In the genomic region with DNA sequence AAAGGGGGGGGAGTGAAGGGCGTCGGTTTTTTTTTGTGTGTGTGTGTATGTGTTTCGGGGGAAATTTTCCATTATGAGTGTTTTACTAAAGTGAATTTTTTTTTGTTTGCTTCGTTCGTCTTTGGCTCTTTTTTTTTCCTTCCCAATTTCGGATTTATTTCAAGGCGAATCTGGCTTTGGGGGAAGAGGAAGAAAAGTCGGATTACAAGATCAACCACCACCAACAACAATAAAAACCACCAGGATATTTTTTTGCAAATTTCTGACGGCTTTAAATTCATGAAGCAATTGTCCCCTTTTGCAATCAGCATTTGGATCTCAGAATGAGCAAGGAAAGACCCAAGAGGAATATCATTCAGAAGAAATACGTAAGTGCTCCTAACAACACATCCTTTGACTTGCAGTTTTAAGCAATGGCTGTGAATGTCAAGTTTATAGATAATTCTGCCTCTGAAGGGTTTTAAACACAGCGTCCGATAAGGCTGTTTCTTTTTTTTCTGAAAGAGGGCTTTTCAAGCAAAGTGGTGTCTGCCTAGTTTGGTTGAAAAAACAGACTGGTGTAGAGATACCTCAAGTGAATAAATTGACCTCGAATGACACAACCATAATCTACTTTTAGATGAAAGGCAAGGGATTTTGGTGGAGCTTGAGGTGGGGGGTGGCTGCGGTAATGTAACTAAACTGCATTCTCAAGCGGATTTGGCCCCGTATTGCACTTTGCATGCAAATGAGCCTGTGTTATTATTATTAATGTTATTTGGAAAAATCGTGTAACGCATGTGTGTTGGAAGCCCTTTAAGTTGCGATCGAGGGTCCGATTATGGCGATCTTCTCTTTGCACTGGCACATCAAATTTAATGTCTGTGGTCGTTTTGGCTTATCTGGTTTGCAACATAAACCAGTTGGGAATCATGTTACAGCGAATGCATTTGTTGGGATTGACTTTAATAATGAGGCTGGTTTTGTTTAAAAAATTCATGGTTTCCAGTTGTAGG, we compare ENCODE assay signal across 8 cellular contexts. TPM values are rescaled to one million over a fixed set of nuclear protein-coding genes. Genes with fewer than 3 reads are reported as not detected.
A peak's percentile ranks its signal among the peaks of the same experiment; 100 is the strongest.
DNase-seq lines count a peak whose midpoint lies in the region; ATAC-seq and TF ChIP-seq lines count a peak whose summit lies in the region.

No MANE protein-coding gene starts in this region.

- peaks cover 18 to 20% of the 10 kb centered on the region in 2 donors for H3K36me3 Mint-ChIP-seq in activated T-cell treated with anti-CD3 and anti-CD28 coated beads, Interleukin-2, amount 50 U/mL, for 72 hours (ENCODE audit: insufficient read depth in 2 of 2)

- no peak for ATAC-seq in activated T-cell treated with anti-CD3 and anti-CD28 coated beads, Interleukin-2, amount 50 U/mL, for 72 hours (replicated peaks in 1 of 2)
- ATAC-seq in foreskin keratinocyte (no peak), GM18907 (IDR thresholded peaks at IDR 0.05; ENCODE audit: unreplicated experiment) (no peak), HG03457 (IDR thresholded peaks at IDR 0.05; ENCODE audit: unreplicated experiment) (no peak)

- H3K27me3 ChIP-seq in HUES6 (ENCODE audit: control insufficient read depth, insufficient read depth, low read length), result no peaks in the 10 kb centered on the region
- no peaks in the 10 kb centered on the region for H3K27me3 ChIP-seq in foreskin keratinocyte
- no peaks in the 10 kb centered on the region for H3K27me3 ChIP-seq in skeletal muscle tissue (ENCODE audit: control insufficient read depth in 3 of 3, insufficient read depth in 3 of 3, low read length in 3 of 3)

- TF ChIP-seq CTCF in AG10803 (conservative IDR thresholded peaks at IDR 0.05; ENCODE audit: low read length), result no peak
- no peak for TF ChIP-seq CTCF in foreskin keratinocyte (conservative IDR thresholded peaks at IDR 0.05)

- H3K4me3 ChIP-seq in AG10803 (ENCODE audit: low read length) (peak overlapping the region; percentile 83), HUES6 (ENCODE audit: low read depth, low read length) (peak overlapping the region; percentile 89), skeletal muscle tissue (ENCODE audit: low read length in 3 of 3) (peak overlapping the region; percentile 94 to 98 (median 95))

- no peaks in the 10 kb centered on the region for H3K9me3 Mint-ChIP-seq in activated T-cell treated with anti-CD3 and anti-CD28 coated beads, Interleukin-2, amount 50 U/mL, for 72 hours

- H3K27ac Mint-ChIP-seq in activated T-cell treated with anti-CD3 and anti-CD28 coated beads, Interleukin-2, amount 50 U/mL, for 72 hours, result peak overlapping the region; percentile 100

- H3K36me3 ChIP-seq in HUES6 (ENCODE audit: control insufficient read depth, insufficient read depth, low read length), result peaks cover 13% of the 10 kb centered on the region
- H3K36me3 ChIP-seq in skeletal muscle tissue (ENCODE audit: control insufficient read depth in 3 of 3, insufficient read depth in 3 of 3, low read length in 3 of 3), result no peaks in the 10 kb centered on the region

- H3K4me3 Mint-ChIP-seq in activated T-cell treated with anti-CD3 and anti-CD28 coated beads, Interleukin-2, amount 50 U/mL, for 72 hours, result peak overlapping the region; percentile 99 to 100

- H3K4me1 ChIP-seq in HUES6 (ENCODE audit: control insufficient read depth, insufficient read depth, low read length), result peaks cover 46% of the 10 kb centered on the region
- peaks cover 14% of the 10 kb centered on the region for H3K4me1 ChIP-seq in foreskin keratinocyte
- H3K4me1 ChIP-seq in skeletal muscle tissue (ENCODE audit: control insufficient read depth in 3 of 3, insufficient read depth in 3 of 3, low read length in 3 of 3), result peaks cover 24 to 27% (median 26%) of the 10 kb centered on the region in 3 donors

- H3K9me3 ChIP-seq in HUES6 (ENCODE audit: control insufficient read depth, insufficient read depth, low read depth, low read length), result no peaks in the 10 kb centered on the region
- H3K9me3 ChIP-seq in skeletal muscle tissue (ENCODE audit: control insufficient read depth in 3 of 3, low read length in 3 of 3), result no peaks in the 10 kb centered on the region

- peaks cover 35% of the 10 kb centered on the region for H3K4me1 Mint-ChIP-seq in activated T-cell treated with anti-CD3 and anti-CD28 coated beads, Interleukin-2, amount 50 U/mL, for 72 hours (ENCODE audit: low read depth)

- peak overlapping the region; percentile 93 for H3K27ac ChIP-seq in HUES6 (ENCODE audit: low read depth, low read length)
- H3K27ac ChIP-seq in foreskin keratinocyte, result peak overlapping the region; percentile 80
- peak overlapping the region; percentile 96 for H3K27ac ChIP-seq in skeletal muscle tissue (ENCODE audit: low read depth, low read length)

- no peaks in the 10 kb centered on the region for H3K27me3 Mint-ChIP-seq in activated T-cell treated with anti-CD3 and anti-CD28 coated beads, Interleukin-2, amount 50 U/mL, for 72 hours (ENCODE audit: low read depth)

- DNase-seq in AG10803 (ENCODE audit: low read depth) (no peak), foreskin keratinocyte (no peak), NCI-H1694 treated with DMSO at 0.1 percent for 48 hours (lab: John Stamatoyannopoulos, UW) (no peak)
- DNase-seq in activated T-cell treated with anti-CD3 and anti-CD28 coated beads, Interleukin-2, amount 50 U/mL, for 72 hours, result peak in 1 of 2 donors; percentile 28

- H3K9ac ChIP-seq in HUES6 (ENCODE audit: low read length) (peak overlapping the region; percentile 90), skeletal muscle tissue (ENCODE audit: low read depth in 1 of 3, low read length in 3 of 3) (peak overlapping the region; percentile 80 to 94 (median 93))

RNA-seq across cellular contexts. Expression of gene JARID2, which starts 0.6 kb away (rescaled TPM):
- total RNA-seq in activated T-cell treated with anti-CD3 and anti-CD28 coated beads, Interleukin-2, amount 50 U/mL, for 72 hours, result 10 to 100 TPM; 37.9 to 53.0 TPM
- 17.6 and 22.3 TPM in 2 replicates for total RNA-seq in foreskin keratinocyte
- 4.7 and 5.6 TPM in 2 replicates for polyA plus RNA-seq in foreskin keratinocyte
- 12.0 TPM for total RNA-seq in skeletal muscle tissue
